In genomic region chr5:139667001-139667729, GRCh38 we compare ENCODE assay signal across 8 cellular contexts. TPM values are rescaled to one million over a fixed set of nuclear protein-coding genes. Genes with fewer than 3 reads are reported as not detected.
DNase-seq lines count a peak whose midpoint lies in the region; ATAC-seq, FAIRE-seq and TF ChIP-seq lines count a peak whose summit lies in the region.

No MANE protein-coding gene starts in this region.

- no peak for DNase-seq in GM18507 (ENCODE audit: extremely low spot score, insufficient read length, low read depth)
- no peak for DNase-seq in glutamatergic neuron
- no peak for DNase-seq in stimulated activated effector memory CD8-positive, alpha-beta T cell treated with anti-CD3 and anti-CD28 coated beads, Interleukin-12 subunit alpha, Interleukin-12 subunit beta, amount 100 ng/mL, for 72 hours (ENCODE audit: low spot score in 2 of 2)
- no peak for DNase-seq in NOMO-1 (lab: John Stamatoyannopoulos, UW; ENCODE audit: unreplicated experiment in 2 of 2)
- no peak for DNase-seq in T-helper 2 cell treated with Interferon-gamma antibody and Interleukin-4, amounts not matched to agents 5 μg/mL and 100 μg/mL, for 36 hours (ENCODE audit: low spot score)
- no peak for DNase-seq in sciatic nerve (ENCODE audit: low spot score)
- no peak for DNase-seq in NCI-H2107 (lab: John Stamatoyannopoulos, UW)

- ATAC-seq in stimulated activated effector memory CD8-positive, alpha-beta T cell treated with anti-CD3 and anti-CD28 coated beads, Interleukin-12 subunit alpha, Interleukin-12 subunit beta, amount 100 ng/mL, for 72 hours: peak; percentile 33
- ATAC-seq in sciatic nerve: no peak

- TF ChIP-seq CTCF in glutamatergic neuron (IDR thresholded peaks at IDR 0.05; ENCODE audit: partially characterized antibody, unreplicated experiment): no peak

- H3K4me3 Mint-ChIP-seq in glutamatergic neuron (ENCODE audit: unreplicated experiment): no peak overlapping the region
- H3K4me3 Mint-ChIP-seq in stimulated activated effector memory CD8-positive, alpha-beta T cell treated with anti-CD3 and anti-CD28 coated beads, Interleukin-12 subunit alpha, Interleukin-12 subunit beta, amount 100 ng/mL, for 72 hours: peak overlapping the region; percentile 72
- H3K4me3 Mint-ChIP-seq in T-helper 2 cell treated with Interferon-gamma antibody and Interleukin-4, amounts not matched to agents 5 μg/mL and 100 μg/mL, for 36 hours: no peak overlapping the region

- peaks cover 4% of the 10 kb centered on the region for H3K27me3 Mint-ChIP-seq in glutamatergic neuron (ENCODE audit: unreplicated experiment)
- H3K27me3 Mint-ChIP-seq in T-helper 2 cell treated with Interferon-gamma antibody and Interleukin-4, amounts not matched to agents 5 μg/mL and 100 μg/mL, for 36 hours (ENCODE audit: low read depth): peaks cover 3% of the 10 kb centered on the region

- peaks cover 6% of the 10 kb centered on the region for H3K9me3 Mint-ChIP-seq in glutamatergic neuron (ENCODE audit: unreplicated experiment)
- H3K9me3 Mint-ChIP-seq in stimulated activated effector memory CD8-positive, alpha-beta T cell treated with anti-CD3 and anti-CD28 coated beads, Interleukin-12 subunit alpha, Interleukin-12 subunit beta, amount 100 ng/mL, for 72 hours: no peaks in the 10 kb centered on the region
- no peaks in the 10 kb centered on the region for H3K9me3 Mint-ChIP-seq in T-helper 2 cell treated with Interferon-gamma antibody and Interleukin-4, amounts not matched to agents 5 μg/mL and 100 μg/mL, for 36 hours

- intact Hi-C loops in sciatic nerve (cut with DNase I): no loop called here

- no peaks in the 10 kb centered on the region for H3K36me3 Mint-ChIP-seq in glutamatergic neuron (ENCODE audit: unreplicated experiment)
- H3K36me3 Mint-ChIP-seq in stimulated activated effector memory CD8-positive, alpha-beta T cell treated with anti-CD3 and anti-CD28 coated beads, Interleukin-12 subunit alpha, Interleukin-12 subunit beta, amount 100 ng/mL, for 72 hours: peaks cover 6% of the 10 kb centered on the region
- no peaks in the 10 kb centered on the region for H3K36me3 Mint-ChIP-seq in T-helper 2 cell treated with Interferon-gamma antibody and Interleukin-4, amounts not matched to agents 5 μg/mL and 100 μg/mL, for 36 hours (ENCODE audit: low read depth)

- TF ChIP-seq POLR2A in Raji (IDR thresholded peaks at IDR 0.05; ENCODE audit: insufficient read depth, low read depth, low read length): 0 out of 2 replicates have a peak, but pooled peaks have one; percentile 24

- H3K27ac Mint-ChIP-seq in glutamatergic neuron (ENCODE audit: unreplicated experiment): peak overlapping the region; percentile 44
- H3K27ac Mint-ChIP-seq in stimulated activated effector memory CD8-positive, alpha-beta T cell treated with anti-CD3 and anti-CD28 coated beads, Interleukin-12 subunit alpha, Interleukin-12 subunit beta, amount 100 ng/mL, for 72 hours: peak overlapping the region; percentile 83
- no peak overlapping the region for H3K27ac Mint-ChIP-seq in T-helper 2 cell treated with Interferon-gamma antibody and Interleukin-4, amounts not matched to agents 5 μg/mL and 100 μg/mL, for 36 hours

- H3K4me1 Mint-ChIP-seq in glutamatergic neuron (ENCODE audit: low read depth, unreplicated experiment): peaks cover 37% of the 10 kb centered on the region
- H3K4me1 Mint-ChIP-seq in stimulated activated effector memory CD8-positive, alpha-beta T cell treated with anti-CD3 and anti-CD28 coated beads, Interleukin-12 subunit alpha, Interleukin-12 subunit beta, amount 100 ng/mL, for 72 hours: peaks cover 83% of the 10 kb centered on the region
- H3K4me1 Mint-ChIP-seq in T-helper 2 cell treated with Interferon-gamma antibody and Interleukin-4, amounts not matched to agents 5 μg/mL and 100 μg/mL, for 36 hours (ENCODE audit: low read depth): peaks cover 19% of the 10 kb centered on the region

- peak; percentile 54 for FAIRE-seq in GM18507 (lab: Jason Lieb, UNC)

RNA-seq across cellular contexts. Expression of gene CXXC5, which starts 19.0 kb away (rescaled TPM):
- 130 TPM for total RNA-seq in glutamatergic neuron (ENCODE audit: unreplicated experiment)
- total RNA-seq in sciatic nerve: 62.7 TPM
